Comparison of ENCODE assay signal across 18 cellular contexts in genomic region chr2:75174981-75175380, GRCh38. TPM values are rescaled to one million over a fixed set of nuclear protein-coding genes. Genes with fewer than 3 reads are reported as not detected.
DNase-seq lines count a peak whose midpoint lies in the region; TF ChIP-seq lines count a peak whose summit lies in the region.
"Had no signal": no experiment of that assay in that cellular context is flagged by ENCODE, and none has a peak within 500 bp of the region (broad histone marks: within the 10 kb centered on the region; RNA-seq: fewer than 3 reads in every experiment).

No MANE protein-coding gene starts in this region.

- H3K36me3 ChIP-seq in HUES48 (ENCODE audit: control insufficient read depth, insufficient read depth, low read length) (no peaks in the 10 kb centered on the region), spleen (no peaks in the 10 kb centered on the region)
- H3K36me3 ChIP-seq: BLaER1 treated with 17β-estradiol and CSF1 and Interleukin-3, amounts not matched to agents 10 nM and 100 nM; HAP-1 had no signal

- 87 to 97% (median 92%) methylated on average over 2 of the region's 2 CpGs for WGBS in spleen, 5 donors

- H3K4me3 ChIP-seq in AG10803 (ENCODE audit: low read length) (no peak overlapping the region), HUES48 (ENCODE audit: low read depth, low read length) (peak overlapping the region; percentile 8; the same call in 1 of the 2 replicates), coronary artery (no peak overlapping the region), spleen (no peak overlapping the region)
- H3K4me3 ChIP-seq: A549; BLaER1 treated with 17β-estradiol and CSF1 and Interleukin-3, amounts not matched to agents 10 nM and 100 nM; HAP-1 had no signal

- TF ChIP-seq POLR2A in spleen (IDR thresholded peaks at IDR 0.05), result no peak

- H3K27ac ChIP-seq in HUES48 (ENCODE audit: low read depth, low read length) (peak overlapping the region; percentile 85), coronary artery (no peak overlapping the region), spleen (no peak overlapping the region)
- H3K27ac ChIP-seq: 22Rv1; A549; BLaER1 treated with 17β-estradiol and CSF1 and Interleukin-3, amounts not matched to agents 10 nM and 100 nM; HL-60 had no signal

- no peaks in the 10 kb centered on the region for H3K27me3 ChIP-seq in HUES48 (ENCODE audit: control insufficient read depth, insufficient read depth, low read length)
- no peaks in the 10 kb centered on the region for H3K27me3 ChIP-seq in spleen (replicated peaks in 1 of 7)
- H3K27me3 ChIP-seq: BLaER1 treated with 17β-estradiol and CSF1 and Interleukin-3, amounts not matched to agents 10 nM and 100 nM had no signal

- H3K4me1 ChIP-seq in HUES48 (ENCODE audit: control insufficient read depth, insufficient read depth, low read length), result peaks cover 44% of the 10 kb centered on the region
- no peaks in the 10 kb centered on the region for H3K4me1 ChIP-seq in spleen
- H3K4me1 ChIP-seq: A549; BLaER1 treated with 17β-estradiol and CSF1 and Interleukin-3, amounts not matched to agents 10 nM and 100 nM had no signal

- intact Hi-C loops in spleen (cut with DNase I; ENCODE audit: low total_unique reads), result no loop called here

- TF ChIP-seq CTCF in AG10803 (conservative IDR thresholded peaks at IDR 0.05; ENCODE audit: low read length) (no peak), coronary artery (IDR thresholded peaks at IDR 0.05) (no peak), spleen (IDR thresholded peaks at IDR 0.05 in 8 of 11, conservative IDR thresholded peaks at IDR 0.05 in 3 of 11) (no peak)

- H3K9ac ChIP-seq in HUES48 (ENCODE audit: low read depth, low read length), result no peak overlapping the region
- H3K9ac ChIP-seq: BLaER1 treated with 17β-estradiol and CSF1 and Interleukin-3, amounts not matched to agents 10 nM and 100 nM had no signal

- peak; percentile 8 for DNase-seq in AG10803 (ENCODE audit: low read depth)
- DNase-seq in ELR (ENCODE audit: low read depth), result peak; percentile 18
- DNase-seq in RPMI7951 (ENCODE audit: low read depth), result peak; percentile 19
- DNase-seq in coronary artery (ENCODE audit: low spot score), result no peak
- DNase-seq in stimulated activated CD4-positive, alpha-beta T cell treated with anti-CD3 and anti-CD28 coated beads, Interleukin-15, amount 100 ng/mL, for 24 hours, result no peak
- no peak for DNase-seq in middle frontal gyrus (ENCODE audit: extremely low spot score, low spot score)
- DNase-seq in spleen, result no peak
- DNase-seq: Calu3; CD8-positive, alpha-beta T cell; DMS79 treated with DMSO at 0.1 percent for 48 hours; GDM1; KG1 had no signal

- H3K9me3 ChIP-seq in HUES48 (ENCODE audit: control insufficient read depth, insufficient read depth, low read length), result 0 out of 2 replicates have a peak, but pooled peaks cover 4% of the 10 kb centered on the region
- peaks cover 0 to 6% (median 0%) of the 10 kb centered on the region in 8 donors for H3K9me3 ChIP-seq in spleen
- H3K9me3 ChIP-seq: A549, HAP-1 had no signal

RNA-seq across cellular contexts. Expression of gene TACR1, which starts 24.3 kb away (rescaled TPM):
- total RNA-seq in RPMI7951 (2014; rRNA removed; shearing (Covaris generic)), result not detected in 2 replicates
- total RNA-seq in spleen, result under 1 TPM in 4 of 7 donors, not detected in 3; 0.13 to 0.28 (median 0.16) TPM
- polyA plus RNA-seq in spleen, result under 1 TPM; 0.02 to 0.03 (median 0.02) TPM
- total RNA-seq: Calu3 had no signal

Comparison
In these comparisons a context has a peak if more than half of its experiments do, and no peak if none do; other contexts are left out.
1. DNase-seq: peak in AG10803 (single experiment), ELR (single experiment) and RPMI7951 (single experiment); none in coronary artery (single experiment), stimulated activated CD4-positive, alpha-beta T cell treated with anti-CD3 and anti-CD28 coated beads, Interleukin-15, amount 100 ng/mL, for 24 hours (single experiment), middle frontal gyrus (single experiment) and spleen (single experiment).